In genomic region chr2:118457956-118458355, GRCh38 we compare ENCODE assay signal across 18 cellular contexts.
DNase-seq lines count a peak whose midpoint lies in the region; ATAC-seq and TF ChIP-seq lines count a peak whose summit lies in the region.
"Had no signal": no experiment of that assay in that cellular context is flagged by ENCODE, and none has a peak within 500 bp of the region (broad histone marks: within the 10 kb centered on the region; RNA-seq: fewer than 3 reads in every experiment).

No MANE protein-coding gene starts in this region.

- peak overlapping the region; percentile 3 for H3K27ac Mint-ChIP-seq in glutamatergic neuron (ENCODE audit: unreplicated experiment)
- H3K27ac Mint-ChIP-seq: B cell; CD4-positive, alpha-beta T cell; CD8-positive, alpha-beta T cell had no signal

- no peak for ATAC-seq in GM18520 (IDR thresholded peaks at IDR 0.05; ENCODE audit: unreplicated experiment)
- ATAC-seq: A549; CD8-positive, alpha-beta T cell; GM12878 had no signal

- H3K36me3 Mint-ChIP-seq in glutamatergic neuron (ENCODE audit: unreplicated experiment): no peaks in the 10 kb centered on the region
- H3K36me3 Mint-ChIP-seq: CD8-positive, alpha-beta T cell had no signal

- H3K27me3 Mint-ChIP-seq in glutamatergic neuron (ENCODE audit: unreplicated experiment): peaks cover 6% of the 10 kb centered on the region

- intact Hi-C loops in esophagus muscularis mucosa (cut with DNase I): no loop called here

- no peak for TF ChIP-seq POLR2A in esophagus muscularis mucosa (IDR thresholded peaks at IDR 0.05; ENCODE audit: low read depth)

- H3K9me3 ChIP-seq in esophagus muscularis mucosa: no peaks in the 10 kb centered on the region
- H3K9me3 ChIP-seq: A549; BLaER1 treated with 17β-estradiol and CSF1 and Interleukin-3, amounts not matched to agents 10 nM and 100 nM; Caco-2 had no signal

- H3K4me3 ChIP-seq in AG10803 (ENCODE audit: low read length) (no peak overlapping the region), esophagus muscularis mucosa (no peak overlapping the region)
- H3K4me3 ChIP-seq: A549; BLaER1 treated with 17β-estradiol and CSF1 and Interleukin-3, amounts not matched to agents 10 nM and 100 nM; GM12878 had no signal

- H3K27ac ChIP-seq in esophagus muscularis mucosa (replicated peaks in 1 of 4): no peak overlapping the region
- H3K27ac ChIP-seq: 22Rv1; A549; BLaER1 treated with 17β-estradiol and CSF1 and Interleukin-3, amounts not matched to agents 10 nM and 100 nM; C4-2B had no signal

- no peaks in the 10 kb centered on the region for H3K36me3 ChIP-seq in esophagus muscularis mucosa
- H3K36me3 ChIP-seq: BLaER1 treated with 17β-estradiol and CSF1 and Interleukin-3, amounts not matched to agents 10 nM and 100 nM had no signal

- H3K4me1 Mint-ChIP-seq in glutamatergic neuron (ENCODE audit: low read depth, unreplicated experiment): peaks cover 7% of the 10 kb centered on the region
- H3K4me1 Mint-ChIP-seq: B cell had no signal

- no peaks in the 10 kb centered on the region for H3K4me1 ChIP-seq in esophagus muscularis mucosa
- H3K4me1 ChIP-seq: A549; BLaER1 treated with 17β-estradiol and CSF1 and Interleukin-3, amounts not matched to agents 10 nM and 100 nM; Caco-2 had no signal

- no peak for TF ChIP-seq EP300 in esophagus muscularis mucosa (IDR thresholded peaks at IDR 0.05)

- no peak overlapping the region for H3K4me3 Mint-ChIP-seq in glutamatergic neuron (ENCODE audit: unreplicated experiment)
- H3K4me3 Mint-ChIP-seq: B cell; CD4-positive, alpha-beta T cell; CD8-positive, alpha-beta T cell had no signal

- DNase-seq in AG10803 (ENCODE audit: low read depth): peak; percentile 14
- peak; percentile 39 for DNase-seq in esophagus muscularis mucosa (ENCODE audit: extremely low spot score)
- peak; percentile 57 for DNase-seq in glutamatergic neuron
- no peak for DNase-seq in activated CD8-positive, alpha-beta memory T cell treated with anti-CD3 and anti-CD28 coated beads, Interleukin-2, amount 50 U/mL, for 4 hours
- DNase-seq in Ammon's horn (ENCODE audit: low spot score): no peak
- DNase-seq: Caco-2; Calu3; CD4-positive, alpha-beta T cell; CD8-positive, alpha-beta T cell; DMS79 treated with DMSO at 0.1 percent for 48 hours; GF-D8 had no signal

- peaks cover 0 to 26% (median 0%) of the 10 kb centered on the region in 4 donors for H3K27me3 ChIP-seq in esophagus muscularis mucosa
- H3K27me3 ChIP-seq: BLaER1 treated with 17β-estradiol and CSF1 and Interleukin-3, amounts not matched to agents 10 nM and 100 nM had no signal

- no peak for TF ChIP-seq CTCF in AG10803 (conservative IDR thresholded peaks at IDR 0.05; ENCODE audit: low read length)
- TF ChIP-seq CTCF in esophagus muscularis mucosa (IDR thresholded peaks at IDR 0.05): no peak
- no peak for TF ChIP-seq CTCF in glutamatergic neuron (IDR thresholded peaks at IDR 0.05; ENCODE audit: partially characterized antibody, unreplicated experiment)

- WGBS in esophagus muscularis mucosa: 78% methylated on average over 3 of the region's 3 CpGs

- peaks cover 6% of the 10 kb centered on the region for H3K9me3 Mint-ChIP-seq in glutamatergic neuron (ENCODE audit: unreplicated experiment)
- H3K9me3 Mint-ChIP-seq: CD4-positive, alpha-beta T cell; CD8-positive, alpha-beta T cell had no signal

Comparison
In these comparisons a context has a peak if more than half of its experiments do, and no peak if none do; other contexts are left out.
1. DNase-seq: peak in AG10803 (single experiment), esophagus muscularis mucosa (single experiment) and glutamatergic neuron (single experiment); none in activated CD8-positive, alpha-beta memory T cell treated with anti-CD3 and anti-CD28 coated beads, Interleukin-2, amount 50 U/mL, for 4 hours (single experiment) and Ammon's horn (single experiment).